ENCODE assay signal across 8 cellular contexts in genomic region chr12:66129934-66130266, GRCh38. TPM values are rescaled to one million over a fixed set of nuclear protein-coding genes. Genes with fewer than 3 reads are reported as not detected.
A peak's percentile ranks its signal among the peaks of the same experiment; 100 is the strongest.
DNase-seq lines count a peak whose midpoint lies in the region; ATAC-seq and TF ChIP-seq lines count a peak whose summit lies in the region.

No MANE protein-coding gene starts in this region.

- H3K27me3 ChIP-seq in GM06990 (replicated peaks; ENCODE audit: control insufficient read depth, insufficient read depth, low read length) (no peaks in the 10 kb centered on the region), MG63 (no peaks in the 10 kb centered on the region), duodenal mucosa (ENCODE audit: control insufficient read depth in 1 of 2, insufficient read depth in 2 of 2, low read length in 2 of 2) (no peaks in the 10 kb centered on the region)
- H3K27me3 ChIP-seq in naive thymus-derived CD4-positive, alpha-beta T cell (ENCODE audit: control insufficient read depth in 2 of 2, insufficient read depth in 2 of 2, low read length in 2 of 2) = no peaks in the 10 kb centered on the region

- no peak overlapping the region for H3K27ac ChIP-seq in duodenal mucosa (ENCODE audit: low read depth, low read length)
- peak overlapping the region; percentile 87 for H3K27ac ChIP-seq in naive thymus-derived CD4-positive, alpha-beta T cell (ENCODE audit: low read depth, low read length)

- peaks cover 1% of the 10 kb centered on the region for H3K36me3 ChIP-seq in GM06990 (ENCODE audit: control insufficient read depth, insufficient read depth, low read length)
- peaks cover 35% of the 10 kb centered on the region for H3K36me3 ChIP-seq in MG63
- H3K36me3 ChIP-seq in duodenal mucosa (ENCODE audit: control insufficient read depth in 1 of 2, insufficient read depth in 2 of 2, low read length in 2 of 2) = peaks cover 11 to 28% of the 10 kb centered on the region in 2 donors
- peaks cover 0 to 35% (median 0%) of the 10 kb centered on the region in 3 experiments for H3K36me3 ChIP-seq in naive thymus-derived CD4-positive, alpha-beta T cell (ENCODE audit: control insufficient read depth in 2 of 3, insufficient read depth in 3 of 3, low read length in 3 of 3)

- TF ChIP-seq CTCF in GM06990 (IDR thresholded peaks at IDR 0.05; ENCODE audit: insufficient read depth, low read length, poor library complexity, severe bottlenecking) = no peak

- H3K4me3 ChIP-seq in GM06990 (replicated peaks; ENCODE audit: low read depth, low read length) (peak overlapping the region; percentile 99), MG63 (peak overlapping the region; percentile 99), duodenal mucosa (ENCODE audit: low read depth in 1 of 2, low read length in 2 of 2) (peak overlapping the region; percentile 86 to 93)
- peak overlapping the region; percentile 99 for H3K4me3 ChIP-seq in naive thymus-derived CD4-positive, alpha-beta T cell (ENCODE audit: low read length)

- H3K9ac ChIP-seq in duodenal mucosa (ENCODE audit: low read depth in 1 of 2, low read length in 2 of 2) = peak overlapping the region; percentile 75 to 85

- peaks cover 0 to 2% (median 0%) of the 10 kb centered on the region in 11 donors for H3K9me3 Mint-ChIP-seq in naive thymus-derived CD4-positive, alpha-beta T cell

- DNase-seq in GM06990 (ENCODE audit: extremely low read depth, insufficient read length) = no peak
- no peak for DNase-seq in MG63
- peak in 1 of 9 donors; percentile 8 for DNase-seq in naive thymus-derived CD4-positive, alpha-beta T cell
- no peak for DNase-seq in NCI-H2081 treated with DMSO at 0.1 percent for 48 hours (lab: John Stamatoyannopoulos, UW)

- ATAC-seq in naive thymus-derived CD4-positive, alpha-beta T cell = peak; percentile 2
- ATAC-seq in HG02884 (IDR thresholded peaks at IDR 0.05; ENCODE audit: unreplicated experiment) (no peak), HG03469 (IDR thresholded peaks at IDR 0.05; ENCODE audit: unreplicated experiment) (no peak), HG03039 (IDR thresholded peaks at IDR 0.05; ENCODE audit: unreplicated experiment) (no peak)

- H3K27me3 Mint-ChIP-seq in naive thymus-derived CD4-positive, alpha-beta T cell = no peaks in the 10 kb centered on the region

- no peaks in the 10 kb centered on the region for H3K9me3 ChIP-seq in MG63
- H3K9me3 ChIP-seq in duodenal mucosa (ENCODE audit: control insufficient read depth in 1 of 2, low read length in 2 of 2) = no peaks in the 10 kb centered on the region
- no peaks in the 10 kb centered on the region for H3K9me3 ChIP-seq in naive thymus-derived CD4-positive, alpha-beta T cell (ENCODE audit: control insufficient read depth in 2 of 3, low read length in 3 of 3)

- H3K4me1 ChIP-seq in duodenal mucosa (ENCODE audit: control insufficient read depth in 1 of 2, insufficient read depth in 2 of 2, low read length in 2 of 2) = peaks cover 14 to 19% of the 10 kb centered on the region in 2 donors
- peaks cover 19 to 23% of the 10 kb centered on the region in 2 donors for H3K4me1 ChIP-seq in naive thymus-derived CD4-positive, alpha-beta T cell (ENCODE audit: control insufficient read depth in 2 of 2, insufficient read depth in 2 of 2, low read length in 2 of 2)

- intact Hi-C loops in naive thymus-derived CD4-positive, alpha-beta T cell (cut with micrococcal nuclease) = loop anchor here (1.0 to 10.0 kb wide), 10 partner anchors 39 to 1905 kb away; partner anchors contain the start of genes HELB (in 2 of the 2), LEMD3 (in 2 of the 2), TMBIM4 (in 2 of the 2) and XPOT (in 2 of the 2)

- H3K27ac Mint-ChIP-seq in naive thymus-derived CD4-positive, alpha-beta T cell = peak overlapping the region; percentile 95 to 99 (median 97)

- POLR2A ChIA-PET in naive thymus-derived CD4-positive, alpha-beta T cell (lab: Charles Lee) = interaction anchor here (1.3 to 2.5 kb wide), 6 partner anchors 10 to 174 kb away, joined by 3 to 56 read pairs (median 4); partner anchors contain the start of gene TMBIM4

- H3K36me3 Mint-ChIP-seq in naive thymus-derived CD4-positive, alpha-beta T cell = peaks cover 16 to 42% (median 33%) of the 10 kb centered on the region in 5 donors

- CTCF ChIA-PET in naive thymus-derived CD4-positive, alpha-beta T cell (lab: Charles Lee) = interaction anchor here (1.4 to 2.0 kb wide), 2 partner anchors 15 to 39 kb away, joined by 5 to 11 read pairs; no protein-coding TSS in a partner anchor

- peaks cover 43 to 82% (median 68%) of the 10 kb centered on the region in 7 donors for H3K4me1 Mint-ChIP-seq in naive thymus-derived CD4-positive, alpha-beta T cell

- peak overlapping the region; percentile 92 to 98 (median 97) for H3K4me3 Mint-ChIP-seq in naive thymus-derived CD4-positive, alpha-beta T cell

RNA-seq across cellular contexts. Expression of gene LLPH, which starts 0.7 kb away (rescaled TPM):
- total RNA-seq in MG63 (2014; rRNA removed; shearing (Covaris generic); ENCODE audit: low replicate concordance) = 14.1 and 14.2 TPM in 2 replicates
- 10 to 100 TPM; 14.7 to 29.1 (median 28.4) TPM for total RNA-seq in naive thymus-derived CD4-positive, alpha-beta T cell
- polyA plus RNA-seq in naive thymus-derived CD4-positive, alpha-beta T cell = 10 to 100 TPM; 28.1 to 31.1 TPM

RNA-seq across cellular contexts. Expression of gene TMBIM4, which starts 39.9 kb away (rescaled TPM):
- total RNA-seq in MG63 (2014; rRNA removed; shearing (Covaris generic); ENCODE audit: low replicate concordance) = 16.4 and 23.3 TPM in 2 replicates
- 10 to 100 TPM; 38.6 to 88.0 (median 79.8) TPM for total RNA-seq in naive thymus-derived CD4-positive, alpha-beta T cell
- polyA plus RNA-seq in naive thymus-derived CD4-positive, alpha-beta T cell = 100 to 1,000 TPM; 218 to 374 TPM

RNA-seq across cellular contexts. Expression of gene IRAK3, which starts 59.1 kb away (rescaled TPM):
- 2.3 and 4.6 TPM in 2 replicates for total RNA-seq in MG63 (2014; rRNA removed; shearing (Covaris generic); ENCODE audit: low replicate concordance)
- 10 to 100 TPM in 1 of 5 experiments, 1 to 10 TPM in 2, under 1 TPM in 2; 0.19 to 28.8 (median 1.9) TPM for total RNA-seq in naive thymus-derived CD4-positive, alpha-beta T cell
- not detected for polyA plus RNA-seq in naive thymus-derived CD4-positive, alpha-beta T cell
